In genomic region chr1:19476440-19477190, GRCh38 we compare ENCODE assay signal across 8 cellular contexts. TPM values are rescaled to one million over a fixed set of nuclear protein-coding genes. Genes with fewer than 3 reads are reported as not detected.
DNase-seq lines count a peak whose midpoint lies in the region; ATAC-seq and TF ChIP-seq lines count a peak whose summit lies in the region.

No MANE protein-coding gene starts in this region.

- DNase-seq in KBM-7 (peak; percentile 91), memory B cell (ENCODE audit: low spot score in 2 of 2) (peak in 1 of 2 donors; percentile 45), WTC11 (ENCODE audit: low spot score) (no peak), NCI-H1105 (lab: John Stamatoyannopoulos, UW) (no peak), COLO668 (lab: John Stamatoyannopoulos, UW; ENCODE audit: unreplicated experiment) (no peak), HT-29 (ENCODE audit: low spot score) (no peak)
- peak; percentile 42 for DNase-seq in activated naive CD8-positive, alpha-beta T cell treated with anti-CD3 and anti-CD28 coated beads, Interleukin-2, amount 50 U/mL, for 24 hours

- POLR2A ChIA-PET in WTC11 (lab: Charles Lee): no interaction called here

- peak; percentile 64 for ATAC-seq in GM19463 (IDR thresholded peaks at IDR 0.05; ENCODE audit: unreplicated experiment)
- peak; percentile 47 for ATAC-seq in activated naive CD8-positive, alpha-beta T cell treated with anti-CD3 and anti-CD28 coated beads, Interleukin-2, amount 50 U/mL, for 24 hours
- ATAC-seq in memory B cell (ENCODE audit: low read depth): peak; percentile 73
- ATAC-seq in WTC11: no peak

- no peaks in the 10 kb centered on the region for H3K9me3 Mint-ChIP-seq in activated naive CD8-positive, alpha-beta T cell treated with anti-CD3 and anti-CD28 coated beads, Interleukin-2, amount 50 U/mL, for 24 hours
- H3K9me3 Mint-ChIP-seq in memory B cell (no peaks in the 10 kb centered on the region), WTC11 (no peaks in the 10 kb centered on the region)

- H3K36me3 Mint-ChIP-seq in activated naive CD8-positive, alpha-beta T cell treated with anti-CD3 and anti-CD28 coated beads, Interleukin-2, amount 50 U/mL, for 24 hours (ENCODE audit: low read depth): peaks cover 24% of the 10 kb centered on the region
- peaks cover 4% of the 10 kb centered on the region for H3K36me3 Mint-ChIP-seq in memory B cell
- peaks cover 3% of the 10 kb centered on the region for H3K36me3 Mint-ChIP-seq in WTC11

- peak overlapping the region; percentile 90 for H3K27ac Mint-ChIP-seq in activated naive CD8-positive, alpha-beta T cell treated with anti-CD3 and anti-CD28 coated beads, Interleukin-2, amount 50 U/mL, for 24 hours
- H3K27ac Mint-ChIP-seq in memory B cell: peak overlapping the region; percentile 94
- H3K27ac Mint-ChIP-seq in WTC11: no peak overlapping the region; the same call in 1 of the 2 replicates

- no peaks in the 10 kb centered on the region for H3K27me3 Mint-ChIP-seq in activated naive CD8-positive, alpha-beta T cell treated with anti-CD3 and anti-CD28 coated beads, Interleukin-2, amount 50 U/mL, for 24 hours
- no peaks in the 10 kb centered on the region for H3K27me3 Mint-ChIP-seq in memory B cell
- no peaks in the 10 kb centered on the region for H3K27me3 Mint-ChIP-seq in WTC11 (ENCODE audit: low read depth)

- peak overlapping the region; percentile 73 for H3K4me3 Mint-ChIP-seq in activated naive CD8-positive, alpha-beta T cell treated with anti-CD3 and anti-CD28 coated beads, Interleukin-2, amount 50 U/mL, for 24 hours
- peak overlapping the region; percentile 79 for H3K4me3 Mint-ChIP-seq in memory B cell
- H3K4me3 Mint-ChIP-seq in WTC11: no peak overlapping the region

- CTCF ChIA-PET in WTC11 (lab: Charles Lee): interaction anchor here (0.9 kb wide), 1 partner anchor 37 kb away, joined by 3 read pairs; no protein-coding TSS in a partner anchor

- in situ Hi-C loops in KBM-7 (cut with MboI; ENCODE audit: low pct_unique_long_range_greater_than_20kb, low sequenced_read_pairs): no loop called here

- peaks cover 95% of the 10 kb centered on the region for H3K4me1 Mint-ChIP-seq in activated naive CD8-positive, alpha-beta T cell treated with anti-CD3 and anti-CD28 coated beads, Interleukin-2, amount 50 U/mL, for 24 hours
- H3K4me1 Mint-ChIP-seq in memory B cell: peaks cover 58% of the 10 kb centered on the region
- peaks cover 70% of the 10 kb centered on the region for H3K4me1 Mint-ChIP-seq in WTC11

- no peak for TF ChIP-seq CTCF in WTC11 (IDR thresholded peaks at IDR 0.05)

TF ChIP-seq in WTC11, 78 proteins besides CTCF, POLR2A, EP300 and RAD21:
- no peak for TF ChIP-seq TEAD1 (CRISPR knock-in tag; IDR thresholded peaks at IDR 0.05)
- no peak for TF ChIP-seq ZNF281 (CRISPR knock-in tag; IDR thresholded peaks at IDR 0.05)
- TF ChIP-seq SOX15 (CRISPR knock-in tag; IDR thresholded peaks at IDR 0.05): no peak

RNA-seq across cellular contexts. Expression of gene CAPZB, which starts 8.7 kb away (rescaled TPM):
- total RNA-seq in WTC11 (2021): 348 to 380 TPM (median 363 TPM) in 3 replicates
- total RNA-seq in HT-29 (2014; rRNA removed; shearing (Covaris generic)): 71.9 and 87.3 TPM in 2 replicates

Comparison
In these comparisons a context has a peak if more than half of its experiments do, and no peak if none do; other contexts are left out.
1. DNase-seq: peak in KBM-7 (single experiment) and activated naive CD8-positive, alpha-beta T cell treated with anti-CD3 and anti-CD28 coated beads, Interleukin-2, amount 50 U/mL, for 24 hours (single experiment); none in WTC11 (single experiment), NCI-H1105 (single experiment), COLO668 (single experiment) and HT-29 (single experiment).